In genomic region chr9:127780911-127781310, GRCh38 we compare ENCODE assay signal across 8 cellular contexts. TPM values are rescaled to one million over a fixed set of nuclear protein-coding genes. Genes with fewer than 3 reads are reported as not detected.
DNase-seq lines count a peak whose midpoint lies in the region; ATAC-seq and TF ChIP-seq lines count a peak whose summit lies in the region.
"Not testable (repeated sequence)": the region's sequence is repeated elsewhere in the genome, so short reads cannot be mapped to it uniquely, and the experiment has no call there.

No MANE protein-coding gene starts in this region.

- H3K9me3 Mint-ChIP-seq in CD8-positive, alpha-beta T cell; activated CD8-positive, alpha-beta memory T cell treated with anti-CD3 and anti-CD28 coated beads, Interleukin-2, amount 10 ng/mL, durations not matched to agents 7 days and 5 days (ENCODE audit: low read depth); activated naive CD8-positive, alpha-beta T cell treated with anti-CD3 and anti-CD28 coated beads, Interleukin-2, amount 50 U/mL, for 24 hours; neural progenitor cell; type B pancreatic cell: not testable (repeated sequence)

- H3K9me3 ChIP-seq in CD8-positive, alpha-beta T cell (ENCODE audit: low read length); left ventricle myocardium inferior (replicated peaks); neural progenitor cell (ENCODE audit: low read depth): not testable (repeated sequence)

- H3K27ac Mint-ChIP-seq in CD8-positive, alpha-beta T cell = peak overlapping the region; percentile 97
- peak overlapping the region; percentile 97 for H3K27ac Mint-ChIP-seq in activated CD8-positive, alpha-beta memory T cell treated with anti-CD3 and anti-CD28 coated beads, Interleukin-2, amount 10 ng/mL, durations not matched to agents 7 days and 5 days
- H3K27ac Mint-ChIP-seq in activated naive CD8-positive, alpha-beta T cell treated with anti-CD3 and anti-CD28 coated beads, Interleukin-2, amount 50 U/mL, for 24 hours = peak overlapping the region; percentile 86
- H3K27ac Mint-ChIP-seq in neural progenitor cell, type B pancreatic cell: not testable (repeated sequence)

- H3K9ac ChIP-seq in neural progenitor cell = not testable (repeated sequence)

- intact Hi-C loops in CD8-positive, alpha-beta T cell (cut with DNase I, micrococcal nuclease) = not testable (repeated sequence)
- intact Hi-C loops in left ventricle myocardium inferior (cut with micrococcal nuclease) = loop anchor here (5.0 kb wide), 1 partner anchor 44 kb away; the partner anchor contains the start of gene TOR2A

- DNase-seq in CD8-positive, alpha-beta T cell = peak in 1 of 7 experiments; percentile 48
- DNase-seq in MV-4-11 (lab: John Stamatoyannopoulos, UW) = peak; percentile 80
- DNase-seq in SKM-1 treated with dmso at 0.1 percent for 144 hours (lab: John Stamatoyannopoulos, UW; ENCODE audit: unreplicated experiment) = peak; percentile 62
- not testable (repeated sequence) for DNase-seq in activated CD8-positive, alpha-beta memory T cell treated with anti-CD3 and anti-CD28 coated beads, Interleukin-2, amount 10 ng/mL, durations not matched to agents 7 days and 5 days; activated naive CD8-positive, alpha-beta T cell treated with anti-CD3 and anti-CD28 coated beads, Interleukin-2, amount 50 U/mL, for 24 hours; left ventricle myocardium inferior; neural progenitor cell (ENCODE audit: low spot score); type B pancreatic cell (ENCODE audit: extremely low spot score, unreplicated experiment)

- H3K36me3 Mint-ChIP-seq in CD8-positive, alpha-beta T cell = peaks cover 18% of the 10 kb centered on the region
- peaks cover 20% of the 10 kb centered on the region for H3K36me3 Mint-ChIP-seq in activated CD8-positive, alpha-beta memory T cell treated with anti-CD3 and anti-CD28 coated beads, Interleukin-2, amount 10 ng/mL, durations not matched to agents 7 days and 5 days
- H3K36me3 Mint-ChIP-seq in activated naive CD8-positive, alpha-beta T cell treated with anti-CD3 and anti-CD28 coated beads, Interleukin-2, amount 50 U/mL, for 24 hours (ENCODE audit: low read depth); neural progenitor cell; type B pancreatic cell: not testable (repeated sequence)

- H3K79me2 ChIP-seq in neural progenitor cell (ENCODE audit: low read depth) = not testable (repeated sequence)

- not testable (repeated sequence) for TF ChIP-seq CTCF in CD8-positive, alpha-beta T cell (IDR thresholded peaks at IDR 0.05); left ventricle myocardium inferior (IDR thresholded peaks at IDR 0.05; ENCODE audit: borderline replicate concordance); neural progenitor cell (IDR thresholded peaks at IDR 0.05)
- TF ChIP-seq CTCF in type B pancreatic cell (conservative IDR thresholded peaks at IDR 0.05) = peak; percentile 62

- CTCF ChIA-PET in CD8-positive, alpha-beta T cell (lab: Charles Lee) = interaction anchor here (0.9 to 5.7 kb wide), 3 partner anchors 33 to 88 kb away, joined by 3 to 55 read pairs (median 4); partner anchors contain the start of gene TOR2A
- CTCF ChIA-PET in activated CD8-positive, alpha-beta memory T cell treated with anti-CD3 and anti-CD28 coated beads, Interleukin-2, amount 10 ng/mL, durations not matched to agents 7 days and 5 days (lab: Charles Lee) = interaction anchor here (1.1 to 2.6 kb wide), 2 partner anchors 11 to 46 kb away, joined by 7 to 14 read pairs; partner anchors contain the start of gene TOR2A

- not testable (repeated sequence) for H3K27me3 Mint-ChIP-seq in CD8-positive, alpha-beta T cell (ENCODE audit: low read depth); activated CD8-positive, alpha-beta memory T cell treated with anti-CD3 and anti-CD28 coated beads, Interleukin-2, amount 10 ng/mL, durations not matched to agents 7 days and 5 days; activated naive CD8-positive, alpha-beta T cell treated with anti-CD3 and anti-CD28 coated beads, Interleukin-2, amount 50 U/mL, for 24 hours; type B pancreatic cell
- H3K27me3 Mint-ChIP-seq in neural progenitor cell (ENCODE audit: insufficient read depth, low read depth) = peaks cover 14% of the 10 kb centered on the region

- H3K4me3 ChIP-seq in CD8-positive, alpha-beta T cell (ENCODE audit: low read depth, low read length); left ventricle myocardium inferior; neural progenitor cell: not testable (repeated sequence)

- POLR2A ChIA-PET in CD8-positive, alpha-beta T cell (lab: Charles Lee) = not testable (repeated sequence)

- H4K20me1 ChIP-seq in neural progenitor cell (ENCODE audit: low read depth) = not testable (repeated sequence)

- peaks cover 19% of the 10 kb centered on the region for H3F3A ChIP-seq in neural progenitor cell (ENCODE audit: low read depth)

- not testable (repeated sequence) for H3K4me2 ChIP-seq in neural progenitor cell

- not testable (repeated sequence) for H3K27me3 ChIP-seq in CD8-positive, alpha-beta T cell (ENCODE audit: insufficient read depth, low read length); left ventricle myocardium inferior (ENCODE audit: low read depth); neural progenitor cell

- not testable (repeated sequence) for H3K36me3 ChIP-seq in CD8-positive, alpha-beta T cell (ENCODE audit: insufficient read depth, low read length); left ventricle myocardium inferior; neural progenitor cell

- H3K27ac ChIP-seq in CD8-positive, alpha-beta T cell (ENCODE audit: low read depth, low read length) = peak overlapping the region; percentile 31
- peak overlapping the region; percentile 21 for H3K27ac ChIP-seq in left ventricle myocardium inferior (replicated peaks)
- not testable (repeated sequence) for H3K27ac ChIP-seq in neural progenitor cell

- peaks cover 68% of the 10 kb centered on the region for H3K4me1 Mint-ChIP-seq in CD8-positive, alpha-beta T cell (ENCODE audit: low read depth)
- peaks cover 59% of the 10 kb centered on the region for H3K4me1 Mint-ChIP-seq in activated CD8-positive, alpha-beta memory T cell treated with anti-CD3 and anti-CD28 coated beads, Interleukin-2, amount 10 ng/mL, durations not matched to agents 7 days and 5 days
- H3K4me1 Mint-ChIP-seq in activated naive CD8-positive, alpha-beta T cell treated with anti-CD3 and anti-CD28 coated beads, Interleukin-2, amount 50 U/mL, for 24 hours = peaks cover 68% of the 10 kb centered on the region
- peaks cover 29% of the 10 kb centered on the region for H3K4me1 Mint-ChIP-seq in neural progenitor cell
- H3K4me1 Mint-ChIP-seq in type B pancreatic cell (ENCODE audit: unreplicated experiment) = not testable (repeated sequence)

- H3K4me3 Mint-ChIP-seq in CD8-positive, alpha-beta T cell; activated CD8-positive, alpha-beta memory T cell treated with anti-CD3 and anti-CD28 coated beads, Interleukin-2, amount 10 ng/mL, durations not matched to agents 7 days and 5 days; activated naive CD8-positive, alpha-beta T cell treated with anti-CD3 and anti-CD28 coated beads, Interleukin-2, amount 50 U/mL, for 24 hours; neural progenitor cell; type B pancreatic cell: not testable (repeated sequence)

- H2AFZ ChIP-seq in neural progenitor cell (replicated peaks) = peak overlapping the region; percentile 63

- H3K4me1 ChIP-seq in CD8-positive, alpha-beta T cell (ENCODE audit: insufficient read depth, low read length) = peaks cover 62% of the 10 kb centered on the region
- H3K4me1 ChIP-seq in left ventricle myocardium inferior (peaks cover 59% of the 10 kb centered on the region), neural progenitor cell (peaks cover 12% of the 10 kb centered on the region)

- not testable (repeated sequence) for ATAC-seq in CD8-positive, alpha-beta T cell; activated CD8-positive, alpha-beta memory T cell treated with anti-CD3 and anti-CD28 coated beads, Interleukin-2, amount 10 ng/mL, durations not matched to agents 7 days and 5 days; activated naive CD8-positive, alpha-beta T cell treated with anti-CD3 and anti-CD28 coated beads, Interleukin-2, amount 50 U/mL, for 24 hours

RNA-seq across cellular contexts. Expression of gene SH2D3C, which starts 2.4 kb away (rescaled TPM):
- 1 to 10 TPM; 5.9 to 6.4 TPM for total RNA-seq in CD8-positive, alpha-beta T cell
- 10 to 100 TPM; 75.2 to 87.8 TPM for total RNA-seq in activated CD8-positive, alpha-beta memory T cell treated with anti-CD3 and anti-CD28 coated beads, Interleukin-2, amount 10 ng/mL, durations not matched to agents 7 days and 5 days
- total RNA-seq in left ventricle myocardium inferior (18.2 TPM), neural progenitor cell (ENCODE audit: low replicate concordance) (1.8 and 1.9 TPM in 2 replicates), type B pancreatic cell (ENCODE audit: low replicate concordance) (1.6 and 7.1 TPM in 2 replicates)

RNA-seq across cellular contexts. Expression of gene CDK9, which starts 4.9 kb away (rescaled TPM):
- total RNA-seq in CD8-positive, alpha-beta T cell = 100 to 1,000 TPM; 116 to 120 TPM
- total RNA-seq in activated CD8-positive, alpha-beta memory T cell treated with anti-CD3 and anti-CD28 coated beads, Interleukin-2, amount 10 ng/mL, durations not matched to agents 7 days and 5 days = 100 to 1,000 TPM; 120 to 128 TPM
- 46.4 TPM for total RNA-seq in left ventricle myocardium inferior
- 22.5 and 47.8 TPM in 2 replicates for total RNA-seq in neural progenitor cell (ENCODE audit: low replicate concordance)
- 65.8 and 77.3 TPM in 2 replicates for total RNA-seq in type B pancreatic cell (ENCODE audit: low replicate concordance)

RNA-seq across cellular contexts. Expression of gene FPGS, which starts 21.8 kb away (rescaled TPM):
- 10 to 100 TPM; 91.9 to 95.3 TPM for total RNA-seq in CD8-positive, alpha-beta T cell
- total RNA-seq in activated CD8-positive, alpha-beta memory T cell treated with anti-CD3 and anti-CD28 coated beads, Interleukin-2, amount 10 ng/mL, durations not matched to agents 7 days and 5 days = 100 to 1,000 TPM; 109 to 117 TPM
- total RNA-seq in left ventricle myocardium inferior = 38.0 TPM
- 32.8 and 60.5 TPM in 2 replicates for total RNA-seq in neural progenitor cell (ENCODE audit: low replicate concordance)
- 18.7 and 42.4 TPM in 2 replicates for total RNA-seq in type B pancreatic cell (ENCODE audit: low replicate concordance)

RNA-seq across cellular contexts. Expression of gene TOR2A, which starts 45.8 kb away (rescaled TPM):
- 1 to 10 TPM; 4.7 to 5.3 TPM for total RNA-seq in CD8-positive, alpha-beta T cell
- 10 to 100 TPM; 24.1 to 26.8 TPM for total RNA-seq in activated CD8-positive, alpha-beta memory T cell treated with anti-CD3 and anti-CD28 coated beads, Interleukin-2, amount 10 ng/mL, durations not matched to agents 7 days and 5 days
- 2.3 TPM for total RNA-seq in left ventricle myocardium inferior
- total RNA-seq in neural progenitor cell (ENCODE audit: low replicate concordance) = 5.5 and 18.3 TPM in 2 replicates
- total RNA-seq in type B pancreatic cell (ENCODE audit: low replicate concordance) = 21.5 and 21.9 TPM in 2 replicates
